Comparison of ENCODE assay signal across 6 cellular contexts in genomic region chr3:169811606-169812123, GRCh38. TPM values are rescaled to one million over a fixed set of nuclear protein-coding genes. Genes with fewer than 3 reads are reported as not detected.
DNase-seq lines count a peak whose midpoint lies in the region; TF ChIP-seq lines count a peak whose summit lies in the region.

No MANE protein-coding gene starts in this region.

- peak overlapping the region; percentile 89 for H3K27ac ChIP-seq in WERI-Rb-1
- H3K27ac ChIP-seq in transverse colon: peak overlapping the region; percentile 67 to 77 (median 74)

- 6 to 36% methylated on average over 7 to 15 of the region's 15 CpGs for WGBS in transverse colon (ENCODE audit: low coverage in 1 of 2), 2 donors

- H3K36me3 ChIP-seq in WERI-Rb-1 (peaks cover 3% of the 10 kb centered on the region; the same call in 1 of the 2 replicates), transverse colon (no peaks in the 10 kb centered on the region)

- TF ChIP-seq CTCF in WERI-Rb-1 (IDR thresholded peaks at IDR 0.05; ENCODE audit: low read depth, low read length) (no peak), transverse colon (IDR thresholded peaks at IDR 0.05) (no peak)

- peaks cover 2% of the 10 kb centered on the region for H3K36me3 Mint-ChIP-seq in activated naive CD4-positive, alpha-beta T cell treated with anti-CD3 and anti-CD28 coated beads, Interleukin-2, amount 50 U/mL, for 24 hours

- in situ Hi-C loops in transverse colon (cut with MboI; ENCODE audit: low pct_ligation_motif_present in 1 of 4, low pct_unique_long_range_greater_than_20kb in 1 of 4, low sequenced_read_pairs in 3 of 4): no loop called here

- peaks cover 28% of the 10 kb centered on the region for H3K4me1 Mint-ChIP-seq in activated naive CD4-positive, alpha-beta T cell treated with anti-CD3 and anti-CD28 coated beads, Interleukin-2, amount 50 U/mL, for 24 hours

- H3K4me3 ChIP-seq in WERI-Rb-1 (ENCODE audit: low read depth, low read length) (peak overlapping the region; percentile 96), iPS-11a (ENCODE audit: low read depth, low read length) (peak overlapping the region; percentile 65), transverse colon (peak overlapping the region; percentile 30 to 64 (median 51))

- peaks cover 3% of the 10 kb centered on the region for H3K9me3 ChIP-seq in WERI-Rb-1 (ENCODE audit: severe bottlenecking)
- H3K9me3 ChIP-seq in transverse colon: peaks cover 0 to 9% of the 10 kb centered on the region in 2 donors

- no peak for DNase-seq in activated naive CD4-positive, alpha-beta T cell treated with anti-CD3 and anti-CD28 coated beads, Interleukin-2, amount 50 U/mL, for 16 hours
- DNase-seq in WERI-Rb-1 (no peak), transverse colon (no peak), NCI-H1436 (lab: John Stamatoyannopoulos, UW) (no peak)

- intact Hi-C loops in transverse colon (cut with DNase I; ENCODE audit: low total_unique reads): no loop called here

- H3K9me3 Mint-ChIP-seq in activated naive CD4-positive, alpha-beta T cell treated with anti-CD3 and anti-CD28 coated beads, Interleukin-2, amount 50 U/mL, for 24 hours: peaks cover 15% of the 10 kb centered on the region

- TF ChIP-seq POLR2A in transverse colon (IDR thresholded peaks at IDR 0.05): no peak

- H3K4me1 ChIP-seq in transverse colon: peaks cover 0 to 30% (median 14%) of the 10 kb centered on the region in 4 donors

- H3K27ac Mint-ChIP-seq in activated naive CD4-positive, alpha-beta T cell treated with anti-CD3 and anti-CD28 coated beads, Interleukin-2, amount 50 U/mL, for 24 hours: peak overlapping the region; percentile 19

- peak overlapping the region; percentile 88 for H3K4me3 Mint-ChIP-seq in activated naive CD4-positive, alpha-beta T cell treated with anti-CD3 and anti-CD28 coated beads, Interleukin-2, amount 50 U/mL, for 24 hours

- TF ChIP-seq EP300 in transverse colon (IDR thresholded peaks at IDR 0.05; ENCODE audit: low read depth): no peak

- H3K27me3 ChIP-seq in WERI-Rb-1 (ENCODE audit: insufficient read depth, low read depth, severe bottlenecking): no peaks in the 10 kb centered on the region
- H3K27me3 ChIP-seq in transverse colon: no peaks in the 10 kb centered on the region

- H3K27me3 Mint-ChIP-seq in activated naive CD4-positive, alpha-beta T cell treated with anti-CD3 and anti-CD28 coated beads, Interleukin-2, amount 50 U/mL, for 24 hours: no peaks in the 10 kb centered on the region

RNA-seq across cellular contexts. Expression of gene LRRIQ4, which starts 1.0 kb away (rescaled TPM):
- not detected for total RNA-seq in transverse colon

RNA-seq across cellular contexts. Expression of gene LRRC34, which starts 1.0 kb away (rescaled TPM):
- total RNA-seq in transverse colon: 1 to 10 TPM in 2 of 4 donors, not detected in 2; 1.3 to 1.9 TPM

RNA-seq across cellular contexts. Expression of gene MYNN, which starts 38.5 kb away (rescaled TPM):
- 10 to 100 TPM in 3 of 4 donors, 1 to 10 TPM in 1; 7.0 to 27.3 (median 18.1) TPM for total RNA-seq in transverse colon

RNA-seq across cellular contexts. Expression of gene ACTRT3, which starts 42.3 kb away (rescaled TPM):
- 1 to 10 TPM in 1 of 4 donors, under 1 TPM in 1, not detected in 2; 0.96 to 2.1 TPM for total RNA-seq in transverse colon

RNA-seq across cellular contexts. Expression of gene TERC, which starts 46.8 kb away (rescaled TPM):
- 100 to 1,000 TPM; 221 to 276 (median 247) TPM for total RNA-seq in transverse colon
